In genomic region chr4:118277243-118277642, GRCh38 we compare ENCODE assay signal across 1 cellular context.
TF ChIP-seq lines count a peak whose summit lies in the region.

No MANE protein-coding gene starts in this region.

TF ChIP-seq in K562, 482 proteins besides CTCF, POLR2A, EP300 and RAD21 (continued from another document):
- TF ChIP-seq ZBTB49 (CRISPR knock-in tag; IDR thresholded peaks at IDR 0.05; ENCODE audit: borderline replicate concordance) (no peak), DMBX1 (CRISPR knock-in tag; IDR thresholded peaks at IDR 0.05; ENCODE audit: borderline replicate concordance) (no peak), RBM22 (IDR thresholded peaks at IDR 0.05; ENCODE audit: low read depth, low read length, poor library complexity, severe bottlenecking) (no peak), FOXJ3 (CRISPR knock-in tag; IDR thresholded peaks at IDR 0.05) (no peak), CBX5 (IDR thresholded peaks at IDR 0.05; ENCODE audit: borderline replicate concordance, low read depth) (no peak), TAF9B (IDR thresholded peaks at IDR 0.05; ENCODE audit: partially characterized antibody) (no peak), HDAC8 (tag; IDR thresholded peaks at IDR 0.05) (no peak), MECOM (CRISPR knock-in tag; IDR thresholded peaks at IDR 0.05) (no peak), MYC (IDR thresholded peaks at IDR 0.05; ENCODE audit: low read depth, low read length) (no peak), MYC (CRISPR knock-in tag; IDR thresholded peaks at IDR 0.05; ENCODE audit: borderline replicate concordance, low read depth) (no peak), E2F6 (IDR thresholded peaks at IDR 0.05; ENCODE audit: borderline replicate concordance in 1 of 2, extremely low read depth in 1 of 2, insufficient read depth in 1 of 2, insufficient read length in 1 of 2, low read depth in 1 of 2, low read length in 1 of 2, poor library complexity in 1 of 2, severe bottlenecking in 1 of 2) (no peak)
TF ChIP-seq in K562: peak in this region for 0.
